Comparison of ENCODE assay signal across 15 cellular contexts in genomic region chr2:219059375-219059724, GRCh38. TPM values are rescaled to one million over a fixed set of nuclear protein-coding genes. Genes with fewer than 3 reads are reported as not detected.
A peak's percentile ranks its signal among the peaks of the same experiment; 100 is the strongest.
DNase-seq lines count a peak whose midpoint lies in the region; ATAC-seq and TF ChIP-seq lines count a peak whose summit lies in the region.
"Had no signal": no experiment of that assay in that cellular context is flagged by ENCODE, and none has a peak within 500 bp of the region (broad histone marks: within the 10 kb centered on the region; RNA-seq: fewer than 3 reads in every experiment).

No MANE protein-coding gene starts in this region.

- no TSS peak for BruUV-seq in MCF 10A (replicated peaks; lab: Mats Ljungman, UMichigan)

- peaks cover 65 to 90% (median 90%) of the 10 kb centered on the region in 3 donors for H3K27me3 ChIP-seq in gastrocnemius medialis

- in situ Hi-C loops in gastrocnemius medialis (cut with MboI; ENCODE audit: low sequenced_read_pairs in 4 of 4), result loop anchor here in 3 of 4 donors (5.0 to 25.0 kb wide), 3 partner anchors 58 to 253 kb away; partner anchors contain the start of gene PTPRN (in 1 of the 3)

- ATAC-seq in T-helper 17 cell, result no peak
- ATAC-seq in gastrocnemius medialis, result no peak

- H3K27ac Mint-ChIP-seq in T-helper 17 cell, result no peak overlapping the region
- no peak overlapping the region for H3K27ac Mint-ChIP-seq in MCF 10A (ENCODE audit: low read depth, unreplicated experiment)
- H3K27ac Mint-ChIP-seq: activated CD4-positive, alpha-beta memory T cell treated with anti-CD3 and anti-CD28 coated beads for 36 hours; activated naive CD8-positive, alpha-beta T cell treated with anti-CD3 and anti-CD28 coated beads, Interleukin-2, amount 10 ng/mL, durations not matched to agents 7 days and 5 days had no signal

- DNase-seq in ELF-1 (ENCODE audit: low read depth, low spot score) (peak; percentile 29), T-helper 17 cell (no peak), left kidney (ENCODE audit: low read depth, low spot score) (peak; percentile 9), gastrocnemius medialis (no peak), cerebellar nuclear complex (lab: John Stamatoyannopoulos, UW) (no peak), NCI-H226 (no peak), MCF 10A (ENCODE audit: unreplicated experiment) (no peak), RPMI8226 (no peak)
- DNase-seq: activated naive CD8-positive, alpha-beta T cell treated with anti-CD3 and anti-CD28 coated beads, Interleukin-2, amount 10 ng/mL, durations not matched to agents 7 days and 5 days; NCI-H1092 treated with DMSO at 0.1 percent for 48 hours; NCI-H774; SW 1271 had no signal

- no peak overlapping the region for H3K27ac ChIP-seq in gastrocnemius medialis
- H3K27ac ChIP-seq: HL-60 had no signal

- H3K36me3 Mint-ChIP-seq in T-helper 17 cell (ENCODE audit: low read depth), result peaks cover 9% of the 10 kb centered on the region
- H3K36me3 Mint-ChIP-seq in MCF 10A (ENCODE audit: insufficient read depth, unreplicated experiment), result no peaks in the 10 kb centered on the region
- H3K36me3 Mint-ChIP-seq: activated CD4-positive, alpha-beta memory T cell treated with anti-CD3 and anti-CD28 coated beads for 36 hours; activated naive CD8-positive, alpha-beta T cell treated with anti-CD3 and anti-CD28 coated beads, Interleukin-2, amount 10 ng/mL, durations not matched to agents 7 days and 5 days had no signal

- CTCF ChIA-PET in MCF 10A (lab: Yijun Ruan, JAX), result interaction anchor here (0.7 to 3.3 kb wide), 9 partner anchors 9 to 97 kb away, joined by 3 to 57 read pairs (median 6); no protein-coding TSS in a partner anchor

- POLR2A ChIA-PET in MCF 10A (lab: Yijun Ruan, JAX), result interaction anchor here (0.7 to 1.2 kb wide), 3 partner anchors 12 to 94 kb away, joined by 3 read pairs; no protein-coding TSS in a partner anchor

- peaks cover 9% of the 10 kb centered on the region for H3K4me1 Mint-ChIP-seq in T-helper 17 cell
- H3K4me1 Mint-ChIP-seq in MCF 10A (ENCODE audit: insufficient read depth, unreplicated experiment), result no peaks in the 10 kb centered on the region

- H3K9me3 ChIP-seq in T-helper 17 cell (ENCODE audit: control insufficient read depth, low read length, poor library complexity, severe bottlenecking), result no peaks in the 10 kb centered on the region
- no peaks in the 10 kb centered on the region for H3K9me3 ChIP-seq in gastrocnemius medialis

- peak overlapping the region in 3 of 4 donors; percentile 6 to 34 (median 11) for H3K4me3 ChIP-seq in gastrocnemius medialis

- H3K4me1 ChIP-seq in gastrocnemius medialis, result peaks cover 13 to 24% of the 10 kb centered on the region in 2 donors

- TF ChIP-seq POLR2A in gastrocnemius medialis (IDR thresholded peaks at IDR 0.05), result no peak

- intact Hi-C loops in gastrocnemius medialis (cut with DNase I; ENCODE audit: low total_unique reads), result no loop called here
- intact Hi-C loops in MCF 10A (cut with micrococcal nuclease), result loop anchor here (2.0 kb wide), 1 partner anchor 65 kb away; no protein-coding TSS in a partner anchor

- H3K27me3 Mint-ChIP-seq in T-helper 17 cell (peaks cover 76% of the 10 kb centered on the region), MCF 10A (ENCODE audit: insufficient read depth, unreplicated experiment) (peaks cover 69% of the 10 kb centered on the region)

- no peaks in the 10 kb centered on the region for H3K36me3 ChIP-seq in gastrocnemius medialis

- H3K4me3 Mint-ChIP-seq in T-helper 17 cell, result peak overlapping the region; percentile 84
- H3K4me3 Mint-ChIP-seq in MCF 10A (ENCODE audit: unreplicated experiment), result no peak overlapping the region
- H3K4me3 Mint-ChIP-seq: activated CD4-positive, alpha-beta memory T cell treated with anti-CD3 and anti-CD28 coated beads for 36 hours had no signal

- TF ChIP-seq CTCF in gastrocnemius medialis (IDR thresholded peaks at IDR 0.05 in 4 of 5, conservative IDR thresholded peaks at IDR 0.05 in 1 of 5) (no peak), MCF 10A (IDR thresholded peaks at IDR 0.05; ENCODE audit: unreplicated experiment) (no peak)

- no peaks in the 10 kb centered on the region for H3K9me3 Mint-ChIP-seq in MCF 10A (ENCODE audit: unreplicated experiment)
- H3K9me3 Mint-ChIP-seq: activated CD4-positive, alpha-beta memory T cell treated with anti-CD3 and anti-CD28 coated beads for 36 hours; activated naive CD8-positive, alpha-beta T cell treated with anti-CD3 and anti-CD28 coated beads, Interleukin-2, amount 10 ng/mL, durations not matched to agents 7 days and 5 days had no signal

RNA-seq across cellular contexts. Expression of gene IHH, which starts 1.4 kb away (rescaled TPM):
- not detected for total RNA-seq in T-helper 17 cell
- total RNA-seq in gastrocnemius medialis, result under 1 TPM in 1 of 4 donors, not detected in 3; 0.27 TPM
- not detected in 2 replicates for total RNA-seq in MCF 10A (2022)
- total RNA-seq: activated naive CD8-positive, alpha-beta T cell treated with anti-CD3 and anti-CD28 coated beads, Interleukin-2, amount 10 ng/mL, durations not matched to agents 7 days and 5 days had no signal

RNA-seq across cellular contexts. Expression of gene CFAP65, which starts 18.0 kb away (rescaled TPM):
- total RNA-seq in T-helper 17 cell, result not detected
- under 1 TPM in 1 of 4 donors, not detected in 3; 0.09 TPM for total RNA-seq in gastrocnemius medialis
- not detected in 2 replicates for total RNA-seq in MCF 10A (2022)
- total RNA-seq: activated CD4-positive, alpha-beta memory T cell treated with anti-CD3 and anti-CD28 coated beads for 36 hours; activated naive CD8-positive, alpha-beta T cell treated with anti-CD3 and anti-CD28 coated beads, Interleukin-2, amount 10 ng/mL, durations not matched to agents 7 days and 5 days; dermis microvascular lymphatic vessel endothelial cell had no signal

Comparison
In these comparisons a context has a peak if more than half of its experiments do, and no peak if none do; other contexts are left out.
1. DNase-seq: peak in ELF-1 (single experiment) and left kidney (single experiment); none in T-helper 17 cell (0 of 3), gastrocnemius medialis (0 of 2), cerebellar nuclear complex (0 of 2), NCI-H226 (single experiment), MCF 10A (single experiment) and RPMI8226 (single experiment).